Comparison of ENCODE assay signal across 11 cellular contexts in genomic region chr1:26543444-26543835, GRCh38. TPM values are rescaled to one million over a fixed set of nuclear protein-coding genes. Genes with fewer than 3 reads are reported as not detected.
DNase-seq lines count a peak whose midpoint lies in the region; ATAC-seq and TF ChIP-seq lines count a peak whose summit lies in the region.
"Had no signal": no experiment of that assay in that cellular context is flagged by ENCODE, and none has a peak within 500 bp of the region (broad histone marks: within the 10 kb centered on the region; RNA-seq: fewer than 3 reads in every experiment).

No MANE protein-coding gene starts in this region.

- WGBS in spleen, 5 donors: 41 to 55% (median 52%) methylated on average over 5 of the region's 5 CpGs

- H3K4me3 ChIP-seq in GM12864 (ENCODE audit: low read depth, low read length): peak overlapping the region; percentile 47
- H3K4me3 ChIP-seq in OCI-LY7 (ENCODE audit: low read depth, low read length, poor library complexity, severe bottlenecking): peak overlapping the region; percentile 64
- H3K4me3 ChIP-seq in duodenal mucosa (ENCODE audit: low read depth in 1 of 2, low read length in 2 of 2): peak overlapping the region; percentile 45 to 46
- peak overlapping the region in 7 of 8 donors; percentile 4 to 83 (median 24) for H3K4me3 ChIP-seq in spleen

- H3K4me1 ChIP-seq in OCI-LY7 (ENCODE audit: insufficient read depth, low read length, poor library complexity, severe bottlenecking) (peaks cover 89% of the 10 kb centered on the region), duodenal mucosa (ENCODE audit: control insufficient read depth in 1 of 2, insufficient read depth in 2 of 2, low read length in 2 of 2) (peaks cover 19 to 65% of the 10 kb centered on the region in 2 donors), spleen (peaks cover 58 to 100% (median 98%) of the 10 kb centered on the region in 6 donors)

- no peak for TF ChIP-seq CTCF in GM12864 (IDR thresholded peaks at IDR 0.05; ENCODE audit: low read depth, low read length, missing control alignments)
- TF ChIP-seq CTCF in OCI-LY7 (conservative IDR thresholded peaks at IDR 0.05; ENCODE audit: low read length): no peak
- no peak for TF ChIP-seq CTCF in spleen (IDR thresholded peaks at IDR 0.05 in 8 of 11, conservative IDR thresholded peaks at IDR 0.05 in 3 of 11)

- DNase-seq in GM12864 (ENCODE audit: low read depth) (no peak), OCI-LY7 (ENCODE audit: low spot score) (no peak), spleen (no peak), hepatic stellate cell (ENCODE audit: low spot score) (no peak), SHP77 treated with DMSO at 0.1 percent for 48 hours (lab: John Stamatoyannopoulos, UW) (no peak)
- DNase-seq: activated CD8-positive, alpha-beta memory T cell treated with anti-CD3 and anti-CD28 coated beads, Interleukin-2, amount 50 U/mL, for 4 hours; DMS79 treated with DMSO at 0.1 percent for 48 hours; NCI-H510A; small intestine had no signal

- POLR2A ChIA-PET in OCI-LY7 (lab: Charles Lee): no interaction called here

- ATAC-seq in GM21723 (IDR thresholded peaks at IDR 0.05; ENCODE audit: unreplicated experiment): no peak

- H3K36me3 ChIP-seq in OCI-LY7 (ENCODE audit: insufficient read depth, low read length) (peaks cover 27% of the 10 kb centered on the region), duodenal mucosa (ENCODE audit: control insufficient read depth in 1 of 2, insufficient read depth in 2 of 2, low read length in 2 of 2) (peaks cover 20 to 51% of the 10 kb centered on the region in 2 donors), spleen (peaks cover 0 to 20% (median 15%) of the 10 kb centered on the region in 6 donors)

- no peaks in the 10 kb centered on the region for H4K20me1 ChIP-seq in OCI-LY7 (ENCODE audit: insufficient read depth, low read length)

- intact Hi-C loops in OCI-LY7 (cut with micrococcal nuclease; ENCODE audit: unreplicated experiment) (loop anchor here (2.0 to 10.0 kb wide), 3 partner anchors 71 to 229 kb away; partner anchors contain the start of genes CD52 and HMGN2), spleen (cut with DNase I; ENCODE audit: low total_unique reads) (loop anchor here (10.0 kb wide), 1 partner anchor 49 kb away; no protein-coding TSS in a partner anchor)

- H3K27ac ChIP-seq in OCI-LY7 (ENCODE audit: low read depth, low read length, poor library complexity, severe bottlenecking): peak overlapping the region; percentile 97
- H3K27ac ChIP-seq in duodenal mucosa (ENCODE audit: low read depth, low read length): peak overlapping the region; percentile 67
- peak overlapping the region; percentile 90 to 99 (median 97) for H3K27ac ChIP-seq in spleen

- H3K27me3 ChIP-seq in duodenal mucosa (ENCODE audit: control insufficient read depth in 1 of 2, insufficient read depth in 2 of 2, low read length in 2 of 2) (no peaks in the 10 kb centered on the region), spleen (replicated peaks in 1 of 7) (no peaks in the 10 kb centered on the region)

- BruUV-seq in OCI-LY7 (replicated peaks; lab: Mats Ljungman, UMichigan): no TSS peak

- peaks cover 33% of the 10 kb centered on the region; the same call in 1 of the 2 replicates for H3K79me2 ChIP-seq in OCI-LY7 (ENCODE audit: insufficient read depth, low read depth, low read length)

- peak overlapping the region; percentile 0 to 62 for H3K9ac ChIP-seq in duodenal mucosa (ENCODE audit: low read depth in 1 of 2, low read length in 2 of 2)

- CTCF ChIA-PET in OCI-LY7 (lab: Charles Lee; ENCODE audit: unreplicated experiment): no interaction called here

- TF ChIP-seq POLR2A in spleen (IDR thresholded peaks at IDR 0.05): no peak

- no peaks in the 10 kb centered on the region for H3K9me2 ChIP-seq in OCI-LY7 (ENCODE audit: insufficient read depth, low read length)

- H3K4me2 ChIP-seq in OCI-LY7 (ENCODE audit: low read length): peak overlapping the region; percentile 95

- H3K9me3 ChIP-seq in OCI-LY7 (ENCODE audit: low read length) (no peaks in the 10 kb centered on the region), duodenal mucosa (ENCODE audit: control insufficient read depth in 1 of 2, low read length in 2 of 2) (no peaks in the 10 kb centered on the region), spleen (no peaks in the 10 kb centered on the region)

- no peak overlapping the region for H2AFZ ChIP-seq in OCI-LY7 (ENCODE audit: low read length)

RNA-seq across cellular contexts. Expression of gene RPS6KA1, which starts 13.9 kb away (rescaled TPM):
- 54.1 and 72.2 TPM in 2 replicates for total RNA-seq in OCI-LY7 (2014; rRNA removed; shearing (Covaris generic))
- total RNA-seq in OCI-LY7 (2022) (83.3 and 91.0 TPM in 2 replicates), spleen (100 to 1,000 TPM; 109 to 173 (median 131) TPM)
- polyA plus RNA-seq in spleen: 10 to 100 TPM; 45.8 to 57.5 (median 51.0) TPM
